Comparison of ENCODE assay signal across 8 cellular contexts in the genomic region with DNA sequence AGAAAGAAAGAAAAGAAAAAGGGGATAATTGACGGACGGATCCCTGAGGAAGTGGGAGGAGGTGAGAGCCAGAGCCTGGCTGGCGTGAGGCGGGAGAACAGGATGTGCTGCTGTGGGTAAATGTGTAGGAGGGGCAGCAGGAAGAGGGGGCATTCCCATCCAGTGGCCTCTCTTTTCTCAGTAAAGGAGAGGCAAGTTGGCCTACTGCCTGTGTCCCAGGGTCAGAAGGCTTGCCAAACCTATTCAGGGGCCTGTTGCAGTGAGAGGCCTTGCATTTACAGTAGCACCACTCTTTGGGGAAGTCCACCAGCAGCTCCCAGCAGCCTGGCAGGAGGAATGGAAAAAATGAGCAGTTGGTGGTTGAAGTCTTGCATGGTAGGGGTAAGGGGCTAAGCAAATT. TPM values are rescaled to one million over a fixed set of nuclear protein-coding genes. Genes with fewer than 3 reads are reported as not detected.
DNase-seq lines count a peak whose midpoint lies in the region; ATAC-seq and TF ChIP-seq lines count a peak whose summit lies in the region.

No MANE protein-coding gene starts in this region.

- H3K36me3 ChIP-seq in gastroesophageal sphincter, result peaks cover 0 to 10% of the 10 kb centered on the region in 2 donors
- H3K36me3 ChIP-seq in psoas muscle (ENCODE audit: insufficient read depth in 1 of 2, low read depth in 1 of 2), result no peaks in the 10 kb centered on the region

- in situ Hi-C loops in ACHN (cut with HindIII; ENCODE audit: low pct_ligation_motif_present, low pct_unique_long_range_greater_than_20kb, low sequenced_read_pairs), result no loop called here

- no peak for TF ChIP-seq CTCF in VCaP (conservative IDR thresholded peaks at IDR 0.05)
- TF ChIP-seq CTCF in gastroesophageal sphincter (IDR thresholded peaks at IDR 0.05), result no peak
- no peak for TF ChIP-seq CTCF in psoas muscle (IDR thresholded peaks at IDR 0.05)

- H3K27ac ChIP-seq in VCaP (0 out of 2 replicates have a peak overlapping the region, but pooled peaks have one; percentile 43), gastroesophageal sphincter (peak overlapping the region; percentile 69 to 94 (median 92)), psoas muscle (peak overlapping the region; percentile 90)

- intact Hi-C loops in psoas muscle (cut with DNase I), result no loop called here

- no peak for TF ChIP-seq EP300 in gastroesophageal sphincter (IDR thresholded peaks at IDR 0.05)

- H3K4me3 ChIP-seq in gastroesophageal sphincter, result no peak overlapping the region
- H3K4me3 ChIP-seq in psoas muscle, result no peak overlapping the region

- H3K27me3 ChIP-seq in gastroesophageal sphincter (no peaks in the 10 kb centered on the region), psoas muscle (ENCODE audit: insufficient read depth in 3 of 3, low read length in 2 of 3) (no peaks in the 10 kb centered on the region)

- ATAC-seq in gastroesophageal sphincter (peak; percentile 54), psoas muscle (peak in 1 of 4 donors; percentile 25), SK-N-SH treated with all-trans-retinoic acid at 6 μM for 48 hours (no peak), esophagus mucosa (no peak)

- H3K4me1 ChIP-seq in gastroesophageal sphincter (peaks cover 34 to 64% (median 56%) of the 10 kb centered on the region in 3 donors), psoas muscle (peaks cover 65% of the 10 kb centered on the region)

- no peaks in the 10 kb centered on the region for H3K9me3 ChIP-seq in gastroesophageal sphincter
- H3K9me3 ChIP-seq in psoas muscle, result no peaks in the 10 kb centered on the region

- TF ChIP-seq POLR2A in gastroesophageal sphincter (IDR thresholded peaks at IDR 0.05), result no peak

- WGBS in gastroesophageal sphincter (ENCODE audit: low coverage in 1 of 2), 2 donors, result 32 to 35% methylated on average over 4 of the region's 4 CpGs
- 47 to 66% (median 62%) methylated on average over 4 of the region's 4 CpGs for WGBS in psoas muscle, 3 donors

- peak; percentile 64 for DNase-seq in Daoy (ENCODE audit: low read depth)
- peak; percentile 66 to 81 for DNase-seq in psoas muscle
- DNase-seq in effector CD4-positive, alpha-beta T cell, result no peak
- no peak for DNase-seq in ACHN

TF ChIP-seq in SK-N-SH treated with all-trans-retinoic acid at 6 μM for 48 hours, 23 proteins besides CTCF, POLR2A, EP300 and RAD21:
- TF ChIP-seq, protein P1, sequence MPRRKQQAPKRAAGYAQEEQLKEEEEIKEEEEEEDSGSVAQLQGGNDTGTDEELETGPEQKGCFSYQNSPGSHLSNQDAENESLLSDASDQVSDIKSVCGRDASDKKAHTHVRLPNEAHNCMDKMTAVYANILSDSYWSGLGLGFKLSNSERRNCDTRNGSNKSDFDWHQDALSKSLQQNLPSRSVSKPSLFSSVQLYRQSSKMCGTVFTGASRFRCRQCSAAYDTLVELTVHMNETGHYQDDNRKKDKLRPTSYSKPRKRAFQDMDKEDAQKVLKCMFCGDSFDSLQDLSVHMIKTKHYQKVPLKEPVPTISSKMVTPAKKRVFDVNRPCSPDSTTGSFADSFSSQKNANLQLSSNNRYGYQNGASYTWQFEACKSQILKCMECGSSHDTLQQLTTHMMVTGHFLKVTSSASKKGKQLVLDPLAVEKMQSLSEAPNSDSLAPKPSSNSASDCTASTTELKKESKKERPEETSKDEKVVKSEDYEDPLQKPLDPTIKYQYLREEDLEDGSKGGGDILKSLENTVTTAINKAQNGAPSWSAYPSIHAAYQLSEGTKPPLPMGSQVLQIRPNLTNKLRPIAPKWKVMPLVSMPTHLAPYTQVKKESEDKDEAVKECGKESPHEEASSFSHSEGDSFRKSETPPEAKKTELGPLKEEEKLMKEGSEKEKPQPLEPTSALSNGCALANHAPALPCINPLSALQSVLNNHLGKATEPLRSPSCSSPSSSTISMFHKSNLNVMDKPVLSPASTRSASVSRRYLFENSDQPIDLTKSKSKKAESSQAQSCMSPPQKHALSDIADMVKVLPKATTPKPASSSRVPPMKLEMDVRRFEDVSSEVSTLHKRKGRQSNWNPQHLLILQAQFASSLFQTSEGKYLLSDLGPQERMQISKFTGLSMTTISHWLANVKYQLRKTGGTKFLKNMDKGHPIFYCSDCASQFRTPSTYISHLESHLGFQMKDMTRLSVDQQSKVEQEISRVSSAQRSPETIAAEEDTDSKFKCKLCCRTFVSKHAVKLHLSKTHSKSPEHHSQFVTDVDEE (CRISPR knock-in tag; IDR thresholded peaks at IDR 0.05), result no peak
- no peak for TF ChIP-seq RARB (CRISPR knock-in tag; IDR thresholded peaks at IDR 0.05)
- TF ChIP-seq SNAI2 (CRISPR knock-in tag; IDR thresholded peaks at IDR 0.05), result no peak

RNA-seq across cellular contexts. Expression of gene ASCC1, which starts 26.6 kb away (rescaled TPM):
- total RNA-seq in Daoy (2014; rRNA removed; shearing (Covaris generic)), result 16.5 and 24.6 TPM in 2 replicates
- total RNA-seq in gastroesophageal sphincter (10 to 100 TPM; 24.4 to 42.4 (median 35.2) TPM), psoas muscle (10 to 100 TPM; 15.3 to 22.4 (median 19.4) TPM), esophagus mucosa (23.5 TPM)
- 10 to 100 TPM; 17.9 to 37.0 (median 19.3) TPM for polyA plus RNA-seq in psoas muscle

RNA-seq across cellular contexts. Expression of gene ANAPC16, which starts 26.9 kb away (rescaled TPM):
- 27.2 and 48.3 TPM in 2 replicates for total RNA-seq in Daoy (2014; rRNA removed; shearing (Covaris generic))
- total RNA-seq in gastroesophageal sphincter (100 to 1,000 TPM; 133 to 196 (median 156) TPM), psoas muscle (100 to 1,000 TPM in 3 of 4 donors, 10 to 100 TPM in 1; 80.3 to 144 (median 119) TPM), esophagus mucosa (64.4 TPM)
- polyA plus RNA-seq in psoas muscle, result 100 to 1,000 TPM in 2 of 3 donors, 10 to 100 TPM in 1; 60.1 to 184 (median 167) TPM

RNA-seq across cellular contexts. Expression of gene DDIT4, which starts 31.0 kb away (rescaled TPM):
- 12.8 and 14.5 TPM in 2 replicates for total RNA-seq in Daoy (2014; rRNA removed; shearing (Covaris generic))
- total RNA-seq in gastroesophageal sphincter, result 100 to 1,000 TPM; 129 to 189 (median 133) TPM
- 100 to 1,000 TPM in 1 of 4 donors, 10 to 100 TPM in 3; 16.1 to 220 (median 65.4) TPM for total RNA-seq in psoas muscle
- polyA plus RNA-seq in psoas muscle, result 100 to 1,000 TPM; 114 to 744 (median 487) TPM
- 417 TPM for total RNA-seq in esophagus mucosa

Comparison
In these comparisons a context has a peak if more than half of its experiments do, and no peak if none do; other contexts are left out.
1. DNase-seq: peak in Daoy (single experiment) and psoas muscle (2 of 2); none in effector CD4-positive, alpha-beta T cell (single experiment) and ACHN (single experiment).
2. Peak in every context shown above with its lines, with median percentiles within 50 percentile points of each other: H3K27ac ChIP-seq.